Comparison of ENCODE assay signal across 9 cellular contexts in genomic region chr17:65054602-65055001, GRCh38. TPM values are rescaled to one million over a fixed set of nuclear protein-coding genes. Genes with fewer than 3 reads are reported as not detected.
DNase-seq lines count a peak whose midpoint lies in the region; ATAC-seq and TF ChIP-seq lines count a peak whose summit lies in the region.
"Had no signal": no experiment of that assay in that cellular context is flagged by ENCODE, and none has a peak within 500 bp of the region (broad histone marks: within the 10 kb centered on the region; RNA-seq: fewer than 3 reads in every experiment).

No MANE protein-coding gene starts in this region.

- H3K27me3 Mint-ChIP-seq in memory B cell: no peaks in the 10 kb centered on the region

- H3K27ac Mint-ChIP-seq in memory B cell: peak overlapping the region; percentile 99

- intact Hi-C loops in heart right ventricle (cut with DNase I): loop anchor here in 8 of 10 donors (2.0 to 10.0 kb wide), 6 partner anchors 37 to 82 kb away; no protein-coding TSS in a partner anchor
- intact Hi-C loops in Right ventricle myocardium superior (cut with DNase I): loop anchor here (5.0 kb wide), 1 partner anchor 48 kb away; no protein-coding TSS in a partner anchor
- intact Hi-C loops in adrenal gland (cut with DNase I): loop anchor here (5.0 to 10.0 kb wide), 3 partner anchors 48 to 80 kb away; no protein-coding TSS in a partner anchor
- intact Hi-C loops in vagina (cut with DNase I): loop anchor here (5.0 kb wide), 1 partner anchor 77 kb away; no protein-coding TSS in a partner anchor

- H3K27me3 ChIP-seq in heart right ventricle: no peaks in the 10 kb centered on the region
- no peaks in the 10 kb centered on the region for H3K27me3 ChIP-seq in adrenal gland
- H3K27me3 ChIP-seq in vagina: no peaks in the 10 kb centered on the region

- no peak for ATAC-seq in heart right ventricle
- ATAC-seq in Right ventricle myocardium superior (ENCODE audit: poor library complexity): no peak
- ATAC-seq in memory B cell (ENCODE audit: low read depth): no peak
- ATAC-seq in HG03520 (IDR thresholded peaks at IDR 0.05; ENCODE audit: unreplicated experiment): no peak

- peaks cover 35% of the 10 kb centered on the region for H3K4me1 Mint-ChIP-seq in memory B cell

- H3K9me3 ChIP-seq in heart right ventricle (no peaks in the 10 kb centered on the region), adrenal gland (replicated peaks in 1 of 3) (no peaks in the 10 kb centered on the region), vagina (no peaks in the 10 kb centered on the region)

- TF ChIP-seq CTCF in heart right ventricle (IDR thresholded peaks at IDR 0.05) (no peak), adrenal gland (IDR thresholded peaks at IDR 0.05) (no peak), vagina (IDR thresholded peaks at IDR 0.05) (no peak)

- WGBS in heart right ventricle, 2 donors: 25 to 34% methylated on average over 3 of the region's 3 CpGs
- WGBS in adrenal gland, 4 donors: 19 to 26% (median 23%) methylated on average over 3 of the region's 3 CpGs

- TF ChIP-seq POLR2A in adrenal gland (IDR thresholded peaks at IDR 0.05): no peak
- TF ChIP-seq POLR2A in vagina (IDR thresholded peaks at IDR 0.05): no peak

- peak overlapping the region; percentile 92 for H3K4me3 Mint-ChIP-seq in memory B cell

- H3K4me1 ChIP-seq in heart right ventricle: peaks cover 4 to 80% (median 54%) of the 10 kb centered on the region in 9 donors
- peaks cover 10 to 64% of the 10 kb centered on the region in 2 donors for H3K4me1 ChIP-seq in adrenal gland (replicated peaks in 1 of 2)
- peaks cover 63% of the 10 kb centered on the region for H3K4me1 ChIP-seq in vagina

- peak overlapping the region in 6 of 10 donors; percentile 93 to 100 (median 99) for H3K27ac ChIP-seq in heart right ventricle
- peak overlapping the region in 4 of 5 donors; percentile 2 to 100 (median 96) for H3K27ac ChIP-seq in adrenal gland
- peak overlapping the region; percentile 99 for H3K27ac ChIP-seq in vagina

- no peaks in the 10 kb centered on the region for H3K9me3 Mint-ChIP-seq in memory B cell

- H3K4me3 ChIP-seq in heart right ventricle (peak overlapping the region in 9 of 10 donors; percentile 64 to 94 (median 89)), adrenal gland (peak overlapping the region in 3 of 4 donors; percentile 9 to 99 (median 57)), vagina (peak overlapping the region; percentile 77 to 85)

- peaks cover 0 to 42% (median 13%) of the 10 kb centered on the region in 9 donors for H3K36me3 ChIP-seq in heart right ventricle
- peaks cover 0 to 39% of the 10 kb centered on the region in 2 donors for H3K36me3 ChIP-seq in adrenal gland (replicated peaks in 1 of 2)
- H3K36me3 ChIP-seq in vagina: peaks cover 0 to 22% of the 10 kb centered on the region in 2 donors

- DNase-seq in heart right ventricle (no peak), Right ventricle myocardium superior (no peak), adrenal gland (no peak), memory B cell (ENCODE audit: low spot score in 2 of 2) (no peak), vagina (ENCODE audit: extremely low spot score in 2 of 2) (no peak), NCI-H2029 treated with DMSO at 0.1 percent for 48 hours (lab: John Stamatoyannopoulos, UW) (no peak), NCI-H146 treated with DMSO at 0.1 percent for 48 hours (lab: John Stamatoyannopoulos, UW; ENCODE audit: unreplicated experiment) (no peak)
- DNase-seq: NCI-H1694 treated with DMSO at 0.1 percent for 48 hours had no signal

- peaks cover 20% of the 10 kb centered on the region for H3K36me3 Mint-ChIP-seq in memory B cell

RNA-seq across cellular contexts. Expression of gene GNA13, which starts 1.9 kb away (rescaled TPM):
- 10 to 100 TPM; 17.5 to 35.4 (median 20.9) TPM for total RNA-seq in heart right ventricle
- polyA plus RNA-seq in heart right ventricle: 10 to 100 TPM in 1 of 2 donors, 1 to 10 TPM in 1; 9.2 to 10.5 TPM
- 21.1 TPM for total RNA-seq in Right ventricle myocardium superior
- 100 to 1,000 TPM in 1 of 8 donors, 10 to 100 TPM in 7; 38.7 to 102 (median 75.6) TPM for total RNA-seq in adrenal gland
- 10 to 100 TPM; 12.0 to 42.2 (median 16.9) TPM for polyA plus RNA-seq in adrenal gland
- 41.7 TPM for total RNA-seq in vagina
